8 cellular contexts compared by ENCODE assay signal in genomic region chr9:120985759-120986353, GRCh38. TPM values are rescaled to one million over a fixed set of nuclear protein-coding genes. Genes with fewer than 3 reads are reported as not detected.
DNase-seq lines count a peak whose midpoint lies in the region; ATAC-seq, FAIRE-seq and TF ChIP-seq lines count a peak whose summit lies in the region.

No MANE protein-coding gene starts in this region.

- H3K36me3 ChIP-seq in adipocyte (ENCODE audit: control insufficient read depth, insufficient read depth, low read length, severe bottlenecking) (no peaks in the 10 kb centered on the region), keratinocyte (ENCODE audit: control insufficient read depth in 2 of 2, extremely low read depth in 1 of 2, insufficient read depth in 2 of 2, low read length in 2 of 2) (no peaks in the 10 kb centered on the region)

- no peaks in the 10 kb centered on the region for H3K9me3 ChIP-seq in adipocyte (ENCODE audit: control insufficient read depth, low read length)
- H3K9me3 ChIP-seq in keratinocyte (ENCODE audit: control insufficient read depth, low read depth, low read length): no peaks in the 10 kb centered on the region

- H3K27me3 ChIP-seq in adipocyte (replicated peaks; ENCODE audit: control insufficient read depth, insufficient read depth, low read length) (no peaks in the 10 kb centered on the region), keratinocyte (ENCODE audit: control insufficient read depth, extremely low read depth, insufficient read depth, low read length) (no peaks in the 10 kb centered on the region)

- H3K9ac ChIP-seq in adipocyte (ENCODE audit: low read length) (no peak overlapping the region), keratinocyte (ENCODE audit: control insufficient read depth, extremely low read depth, insufficient read depth, low read length) (no peak overlapping the region)

- no peaks in the 10 kb centered on the region for H3K36me3 Mint-ChIP-seq in mesothelial cell of epicardium

- H4K20me1 ChIP-seq in keratinocyte (ENCODE audit: control insufficient read depth, extremely low read depth, insufficient read depth, low read length): no peaks in the 10 kb centered on the region

- peak; percentile 46 to 60 (median 59) for TF ChIP-seq CTCF in keratinocyte (optimal IDR thresholded peaks at IDR 0.05 in 1 of 3, IDR thresholded peaks at IDR 0.05 in 1 of 3, conservative IDR thresholded peaks at IDR 0.05 in 1 of 3; ENCODE audit: extremely low read depth in 1 of 3, insufficient read depth in 2 of 3, low read length in 3 of 3)
- TF ChIP-seq CTCF in mesothelial cell of epicardium (IDR thresholded peaks at IDR 0.05; ENCODE audit: unreplicated experiment): no peak

- no peak overlapping the region for H3K27ac Mint-ChIP-seq in mesothelial cell of epicardium

- H3K9me1 ChIP-seq in keratinocyte (ENCODE audit: control insufficient read depth, extremely low read depth, insufficient read depth, low read length): no peaks in the 10 kb centered on the region

- H3K4me1 Mint-ChIP-seq in mesothelial cell of epicardium: peaks cover 9% of the 10 kb centered on the region

- DNase-seq in NOMO-1 treated with DMSO at 0.1 percent for 48 hours (lab: John Stamatoyannopoulos, UW; ENCODE audit: unreplicated experiment) (peak; percentile 11), NOMO-1 treated with dmso at 0.1 percent for 144 hours (lab: John Stamatoyannopoulos, UW; ENCODE audit: unreplicated experiment) (no peak), NCI-H1694 (lab: John Stamatoyannopoulos, UW) (peak; percentile 4), adipocyte (ENCODE audit: low read depth) (peak; percentile 81), keratinocyte (ENCODE audit: low read depth, low spot score) (no peak), mesothelial cell of epicardium (ENCODE audit: low spot score in 2 of 2, unreplicated experiment in 2 of 2) (no peak)

- H3K27me3 Mint-ChIP-seq in mesothelial cell of epicardium (ENCODE audit: low read depth): no peaks in the 10 kb centered on the region

- H3K4me2 ChIP-seq in keratinocyte (ENCODE audit: control insufficient read depth, extremely low read depth, insufficient read depth, low read depth, low read length): no peak overlapping the region

- H2AFZ ChIP-seq in keratinocyte (ENCODE audit: control insufficient read depth, low read length): no peak overlapping the region

- no peaks in the 10 kb centered on the region for H3K79me2 ChIP-seq in keratinocyte (ENCODE audit: control insufficient read depth, insufficient read depth, low read length)

- H3K9me3 Mint-ChIP-seq in mesothelial cell of epicardium: no peaks in the 10 kb centered on the region

- FAIRE-seq in keratinocyte (lab: Jason Lieb, UNC): peak; percentile 53

- peaks cover 15% of the 10 kb centered on the region for H3K4me1 ChIP-seq in adipocyte (ENCODE audit: control insufficient read depth, insufficient read depth, low read length)
- no peaks in the 10 kb centered on the region for H3K4me1 ChIP-seq in keratinocyte (ENCODE audit: control insufficient read depth, extremely low read depth, insufficient read depth, low read length)

- no peak overlapping the region for H3K4me3 ChIP-seq in adipocyte (ENCODE audit: low read length)
- no peak overlapping the region for H3K4me3 ChIP-seq in keratinocyte (ENCODE audit: control insufficient read depth in 2 of 3, extremely low read depth in 1 of 3, insufficient read depth in 2 of 3, low read depth in 1 of 3, low read length in 3 of 3)

- ATAC-seq in HG02678 (IDR thresholded peaks at IDR 0.05; ENCODE audit: unreplicated experiment): no peak
- no peak for ATAC-seq in HG03565 (IDR thresholded peaks at IDR 0.05; ENCODE audit: unreplicated experiment)

- dilution Hi-C loops in keratinocyte (cut with MboI; ENCODE audit: extremely low pct_ligation_motif_present, low sequenced_read_pairs): no loop called here

- H3K4me3 Mint-ChIP-seq in mesothelial cell of epicardium: no peak overlapping the region

- H3K27ac ChIP-seq in keratinocyte (ENCODE audit: control insufficient read depth, insufficient read depth, low read length): no peak overlapping the region

RNA-seq across cellular contexts. Expression of gene TRAF1, which starts 59.3 kb away (rescaled TPM):
- polyA plus RNA-seq in keratinocyte: 0.71 to 2.5 TPM (median 1.2 TPM) in 3 replicates
- polyA plus RNA-seq in keratinocyte (2011; ENCODE audit: low read depth): 1.1 TPM
- 0.26 and 0.43 TPM in 2 replicates for polyA plus RNA-seq in keratinocyte (2011; cell fraction: cytosol; rRNA removed)
- polyA plus RNA-seq in keratinocyte (2011; cell fraction: nucleus; rRNA removed): 9.9 and 11.7 TPM in 2 replicates
- polyA plus RNA-seq in keratinocyte (2012; ENCODE audit: low replicate concordance): 0.54 and 1.9 TPM in 2 replicates
- 0.43 to 1.2 TPM (median 1.1 TPM) in 3 replicates for polyA minus RNA-seq in keratinocyte
- polyA minus RNA-seq in keratinocyte (2011; cell fraction: cytosol; rRNA and poly(A)+ RNA removed): 0.58 TPM
- 1.3 and 2.0 TPM in 2 replicates for polyA minus RNA-seq in keratinocyte (2011; cell fraction: nucleus; rRNA and poly(A)+ RNA removed)
- 7.7 to 8.2 TPM (median 8.0 TPM) in 3 replicates for total RNA-seq in mesothelial cell of epicardium

Comparison
In these comparisons a context has a peak if more than half of its experiments do, and no peak if none do; other contexts are left out.
1. DNase-seq: peak in NOMO-1 treated with DMSO at 0.1 percent for 48 hours (single experiment), NCI-H1694 (single experiment) and adipocyte (single experiment); none in NOMO-1 treated with dmso at 0.1 percent for 144 hours (single experiment), keratinocyte (single experiment) and mesothelial cell of epicardium (0 of 2).